9 cellular contexts compared by ENCODE assay signal in the genomic region with DNA sequence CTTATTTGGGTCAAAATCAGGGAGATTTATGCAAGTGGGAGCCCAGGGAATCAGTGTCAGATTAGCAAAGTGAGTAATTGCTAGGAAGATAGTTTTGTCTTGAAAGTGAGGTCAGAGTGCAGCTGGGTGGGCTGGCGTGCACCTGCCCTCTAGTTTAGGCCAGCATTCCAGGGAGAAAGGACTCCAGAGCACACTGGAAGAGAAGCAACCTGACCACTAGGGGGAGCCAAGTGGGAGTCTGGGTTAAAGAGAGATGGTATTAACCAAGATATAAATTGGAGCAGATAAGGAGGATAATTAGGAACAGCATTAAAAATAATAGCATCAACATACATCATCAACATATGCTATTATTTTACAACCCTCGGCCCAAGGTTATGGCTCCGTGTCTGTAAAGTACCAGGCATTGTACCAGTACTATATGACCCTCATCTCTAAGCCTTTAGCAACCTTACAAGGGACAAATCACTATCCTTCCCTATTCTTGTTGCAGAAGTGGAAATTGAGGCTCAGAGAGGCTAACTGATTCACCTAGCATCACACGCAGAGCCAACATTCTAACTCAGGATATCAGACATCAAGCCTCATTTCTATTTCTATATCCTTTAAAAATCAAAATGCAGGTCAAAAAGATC. TPM values are rescaled to one million over a fixed set of nuclear protein-coding genes. Genes with fewer than 3 reads are reported as not detected.
DNase-seq lines count a peak whose midpoint lies in the region; ATAC-seq and TF ChIP-seq lines count a peak whose summit lies in the region.
"Had no signal": no experiment of that assay in that cellular context is flagged by ENCODE, and none has a peak within 500 bp of the region (broad histone marks: within the 10 kb centered on the region; RNA-seq: fewer than 3 reads in every experiment).

No MANE protein-coding gene starts in this region.

- DNase-seq in activated T-cell treated with anti-CD3 and anti-CD28 coated beads, Interleukin-2, amount 50 U/mL, for 72 hours: peak; percentile 21 to 27
- DNase-seq in activated T-cell treated with anti-CD3 and anti-CD28 coated beads, Interleukin-2, amount 50 U/mL, for 1 hour: no peak
- DNase-seq in LoVo (ENCODE audit: low spot score) (peak; percentile 8), SK-MEL-5 (ENCODE audit: low read depth, low spot score) (peak; percentile 68), foreskin fibroblast (peak in 1 of 2 donors; percentile 66), tibial nerve (ENCODE audit: low spot score in 2 of 2) (peak in 1 of 2 donors; percentile 25)
- DNase-seq in stimulated activated effector memory CD8-positive, alpha-beta T cell treated with anti-CD3 and anti-CD28 coated beads, Interleukin-12 subunit alpha, Interleukin-12 subunit beta, amount 100 ng/mL, for 72 hours (ENCODE audit: low spot score in 2 of 2): no peak

- in situ Hi-C loops in SK-MEL-5 (cut with HindIII; ENCODE audit: low pct_unique_long_range_greater_than_20kb, low sequenced_read_pairs): no loop called here

- H3K27me3 Mint-ChIP-seq in activated T-cell treated with anti-CD3 and anti-CD28 coated beads, Interleukin-2, amount 50 U/mL, for 72 hours (ENCODE audit: low read depth): peaks cover 33% of the 10 kb centered on the region

- no peaks in the 10 kb centered on the region for H3K36me3 Mint-ChIP-seq in activated T-cell treated with anti-CD3 and anti-CD28 coated beads, Interleukin-2, amount 50 U/mL, for 72 hours (ENCODE audit: insufficient read depth in 2 of 2)
- H3K36me3 Mint-ChIP-seq in stimulated activated effector memory CD8-positive, alpha-beta T cell treated with anti-CD3 and anti-CD28 coated beads, Interleukin-12 subunit alpha, Interleukin-12 subunit beta, amount 100 ng/mL, for 72 hours: no peaks in the 10 kb centered on the region
- H3K36me3 Mint-ChIP-seq: activated naive CD4-positive, alpha-beta T cell treated with anti-CD3 and anti-CD28 coated beads, Interleukin-2, amount 50 U/mL, for 24 hours had no signal

- no peaks in the 10 kb centered on the region for H3K36me3 ChIP-seq in tibial nerve

- H3K4me3 Mint-ChIP-seq in activated T-cell treated with anti-CD3 and anti-CD28 coated beads, Interleukin-2, amount 50 U/mL, for 72 hours: no peak overlapping the region
- H3K4me3 Mint-ChIP-seq in stimulated activated effector memory CD8-positive, alpha-beta T cell treated with anti-CD3 and anti-CD28 coated beads, Interleukin-12 subunit alpha, Interleukin-12 subunit beta, amount 100 ng/mL, for 72 hours: no peak overlapping the region
- H3K4me3 Mint-ChIP-seq: activated naive CD4-positive, alpha-beta T cell treated with anti-CD3 and anti-CD28 coated beads, Interleukin-2, amount 50 U/mL, for 24 hours had no signal

- H3K4me3 ChIP-seq in foreskin fibroblast (ENCODE audit: low read depth in 1 of 2, low read length in 2 of 2): no peak overlapping the region
- H3K4me3 ChIP-seq in tibial nerve: no peak overlapping the region

- H3K4me1 ChIP-seq in tibial nerve: no peaks in the 10 kb centered on the region

- no peaks in the 10 kb centered on the region for H3K9me3 ChIP-seq in tibial nerve

- no peaks in the 10 kb centered on the region for H3K27me3 ChIP-seq in tibial nerve

- no peak for TF ChIP-seq EP300 in tibial nerve (IDR thresholded peaks at IDR 0.05)

- TF ChIP-seq POLR2A in tibial nerve (IDR thresholded peaks at IDR 0.05): no peak

- no peak for ATAC-seq in activated T-cell treated with anti-CD3 and anti-CD28 coated beads, Interleukin-2, amount 50 U/mL, for 72 hours (replicated peaks in 1 of 2)
- no peak for ATAC-seq in stimulated activated effector memory CD8-positive, alpha-beta T cell treated with anti-CD3 and anti-CD28 coated beads, Interleukin-12 subunit alpha, Interleukin-12 subunit beta, amount 100 ng/mL, for 72 hours
- no peak for ATAC-seq in GM18909 (IDR thresholded peaks at IDR 0.05; ENCODE audit: poor library complexity, unreplicated experiment)

- 79 to 82% methylated on average over 4 of the region's 4 CpGs for WGBS in tibial nerve, 2 donors

- peak; percentile 71 for TF ChIP-seq CTCF in foreskin fibroblast (IDR thresholded peaks at IDR 0.05; ENCODE audit: low read depth, low read length)
- TF ChIP-seq CTCF in tibial nerve (IDR thresholded peaks at IDR 0.05): peak; percentile 13 to 39 (median 32)

- H3K4me1 Mint-ChIP-seq in activated T-cell treated with anti-CD3 and anti-CD28 coated beads, Interleukin-2, amount 50 U/mL, for 72 hours (ENCODE audit: low read depth): no peaks in the 10 kb centered on the region
- no peaks in the 10 kb centered on the region for H3K4me1 Mint-ChIP-seq in stimulated activated effector memory CD8-positive, alpha-beta T cell treated with anti-CD3 and anti-CD28 coated beads, Interleukin-12 subunit alpha, Interleukin-12 subunit beta, amount 100 ng/mL, for 72 hours
- H3K4me1 Mint-ChIP-seq: activated naive CD4-positive, alpha-beta T cell treated with anti-CD3 and anti-CD28 coated beads, Interleukin-2, amount 50 U/mL, for 24 hours had no signal

- no peak overlapping the region for H3K27ac Mint-ChIP-seq in activated T-cell treated with anti-CD3 and anti-CD28 coated beads, Interleukin-2, amount 50 U/mL, for 72 hours
- H3K27ac Mint-ChIP-seq in stimulated activated effector memory CD8-positive, alpha-beta T cell treated with anti-CD3 and anti-CD28 coated beads, Interleukin-12 subunit alpha, Interleukin-12 subunit beta, amount 100 ng/mL, for 72 hours: no peak overlapping the region
- H3K27ac Mint-ChIP-seq: activated naive CD4-positive, alpha-beta T cell treated with anti-CD3 and anti-CD28 coated beads, Interleukin-2, amount 50 U/mL, for 24 hours had no signal

- no peaks in the 10 kb centered on the region for H3K9me3 Mint-ChIP-seq in activated T-cell treated with anti-CD3 and anti-CD28 coated beads, Interleukin-2, amount 50 U/mL, for 72 hours
- H3K9me3 Mint-ChIP-seq in stimulated activated effector memory CD8-positive, alpha-beta T cell treated with anti-CD3 and anti-CD28 coated beads, Interleukin-12 subunit alpha, Interleukin-12 subunit beta, amount 100 ng/mL, for 72 hours: no peaks in the 10 kb centered on the region
- H3K9me3 Mint-ChIP-seq: activated naive CD4-positive, alpha-beta T cell treated with anti-CD3 and anti-CD28 coated beads, Interleukin-2, amount 50 U/mL, for 24 hours had no signal

- H3K27ac ChIP-seq in tibial nerve: no peak overlapping the region

RNA-seq across cellular contexts. Expression of gene SLC2A10, which starts 57.8 kb away (rescaled TPM):
- total RNA-seq in activated T-cell treated with anti-CD3 and anti-CD28 coated beads, Interleukin-2, amount 50 U/mL, for 72 hours: under 1 TPM in 1 of 2 donors, not detected in 1; 0.07 TPM
- 8.5 and 8.8 TPM in 2 replicates for total RNA-seq in SK-MEL-5 (2014; rRNA removed; shearing (Covaris generic))
- polyA plus RNA-seq in SK-MEL-5 (2015; cell fraction: cytosol; rRNA removed): 6.4 and 7.0 TPM in 2 replicates
- polyA plus RNA-seq in SK-MEL-5 (2015; cell fraction: nucleus; rRNA removed): 4.4 and 9.0 TPM in 2 replicates
- 10 to 100 TPM; 20.8 to 31.5 (median 27.3) TPM for total RNA-seq in tibial nerve

Comparison
In these comparisons a context has a peak if more than half of its experiments do, and no peak if none do; other contexts are left out.
1. DNase-seq: peak in activated T-cell treated with anti-CD3 and anti-CD28 coated beads, Interleukin-2, amount 50 U/mL, for 72 hours (2 of 2), LoVo (single experiment) and SK-MEL-5 (single experiment); none in activated T-cell treated with anti-CD3 and anti-CD28 coated beads, Interleukin-2, amount 50 U/mL, for 1 hour (single experiment) and stimulated activated effector memory CD8-positive, alpha-beta T cell treated with anti-CD3 and anti-CD28 coated beads, Interleukin-12 subunit alpha, Interleukin-12 subunit beta, amount 100 ng/mL, for 72 hours (0 of 2).